In the genomic region with DNA sequence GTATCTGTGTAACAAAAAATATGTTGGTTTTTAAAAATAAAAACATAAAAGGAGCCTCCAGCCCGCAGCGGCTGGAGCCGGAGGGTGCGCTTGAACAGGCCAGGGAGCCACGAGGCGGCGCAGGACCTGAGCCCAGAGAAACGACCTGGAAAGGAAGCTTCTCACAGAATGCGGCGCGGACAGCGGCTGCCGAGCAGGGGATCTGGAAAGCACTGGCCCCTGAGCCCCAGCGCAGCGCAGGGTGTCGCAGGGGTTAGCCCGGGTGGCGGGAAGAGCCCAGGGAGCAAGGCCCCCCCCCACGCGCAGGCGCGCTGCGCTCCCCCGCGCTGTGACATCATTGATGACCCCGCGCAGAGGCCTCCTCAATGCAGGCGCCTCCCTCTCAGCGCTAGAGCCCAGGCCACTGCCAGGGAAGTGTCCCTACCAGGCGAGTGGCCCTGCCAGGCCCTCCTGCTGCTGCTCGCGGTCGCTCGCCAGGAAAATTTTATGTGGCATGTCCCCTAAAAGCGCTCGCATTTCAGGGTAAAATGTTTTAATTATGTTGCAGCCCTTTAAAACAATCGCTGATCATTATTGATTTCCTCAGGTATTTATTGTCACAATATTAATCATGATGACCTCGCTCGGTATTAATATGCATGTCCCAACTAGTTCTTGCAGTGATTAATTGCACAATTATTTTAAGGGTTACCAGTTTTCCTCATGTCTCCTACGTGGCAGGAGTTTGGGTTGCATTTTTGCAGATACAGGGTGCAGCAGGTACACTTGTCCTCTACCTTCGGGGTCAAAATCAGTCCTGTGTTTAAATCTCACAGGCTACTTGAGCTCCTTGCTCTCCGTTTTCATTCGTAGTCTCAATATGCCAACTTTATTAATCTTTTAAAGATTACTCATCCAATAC, we compare ENCODE assay signal across 1 cellular context.
A peak's percentile ranks its signal among the peaks of the same experiment; 100 is the strongest.
TF ChIP-seq lines count a peak whose summit lies in the region.

No MANE protein-coding gene starts in this region.

TF ChIP-seq in K562, 482 proteins besides CTCF, POLR2A, EP300 and RAD21 (continues in another document):
- TF ChIP-seq, protein P1, sequence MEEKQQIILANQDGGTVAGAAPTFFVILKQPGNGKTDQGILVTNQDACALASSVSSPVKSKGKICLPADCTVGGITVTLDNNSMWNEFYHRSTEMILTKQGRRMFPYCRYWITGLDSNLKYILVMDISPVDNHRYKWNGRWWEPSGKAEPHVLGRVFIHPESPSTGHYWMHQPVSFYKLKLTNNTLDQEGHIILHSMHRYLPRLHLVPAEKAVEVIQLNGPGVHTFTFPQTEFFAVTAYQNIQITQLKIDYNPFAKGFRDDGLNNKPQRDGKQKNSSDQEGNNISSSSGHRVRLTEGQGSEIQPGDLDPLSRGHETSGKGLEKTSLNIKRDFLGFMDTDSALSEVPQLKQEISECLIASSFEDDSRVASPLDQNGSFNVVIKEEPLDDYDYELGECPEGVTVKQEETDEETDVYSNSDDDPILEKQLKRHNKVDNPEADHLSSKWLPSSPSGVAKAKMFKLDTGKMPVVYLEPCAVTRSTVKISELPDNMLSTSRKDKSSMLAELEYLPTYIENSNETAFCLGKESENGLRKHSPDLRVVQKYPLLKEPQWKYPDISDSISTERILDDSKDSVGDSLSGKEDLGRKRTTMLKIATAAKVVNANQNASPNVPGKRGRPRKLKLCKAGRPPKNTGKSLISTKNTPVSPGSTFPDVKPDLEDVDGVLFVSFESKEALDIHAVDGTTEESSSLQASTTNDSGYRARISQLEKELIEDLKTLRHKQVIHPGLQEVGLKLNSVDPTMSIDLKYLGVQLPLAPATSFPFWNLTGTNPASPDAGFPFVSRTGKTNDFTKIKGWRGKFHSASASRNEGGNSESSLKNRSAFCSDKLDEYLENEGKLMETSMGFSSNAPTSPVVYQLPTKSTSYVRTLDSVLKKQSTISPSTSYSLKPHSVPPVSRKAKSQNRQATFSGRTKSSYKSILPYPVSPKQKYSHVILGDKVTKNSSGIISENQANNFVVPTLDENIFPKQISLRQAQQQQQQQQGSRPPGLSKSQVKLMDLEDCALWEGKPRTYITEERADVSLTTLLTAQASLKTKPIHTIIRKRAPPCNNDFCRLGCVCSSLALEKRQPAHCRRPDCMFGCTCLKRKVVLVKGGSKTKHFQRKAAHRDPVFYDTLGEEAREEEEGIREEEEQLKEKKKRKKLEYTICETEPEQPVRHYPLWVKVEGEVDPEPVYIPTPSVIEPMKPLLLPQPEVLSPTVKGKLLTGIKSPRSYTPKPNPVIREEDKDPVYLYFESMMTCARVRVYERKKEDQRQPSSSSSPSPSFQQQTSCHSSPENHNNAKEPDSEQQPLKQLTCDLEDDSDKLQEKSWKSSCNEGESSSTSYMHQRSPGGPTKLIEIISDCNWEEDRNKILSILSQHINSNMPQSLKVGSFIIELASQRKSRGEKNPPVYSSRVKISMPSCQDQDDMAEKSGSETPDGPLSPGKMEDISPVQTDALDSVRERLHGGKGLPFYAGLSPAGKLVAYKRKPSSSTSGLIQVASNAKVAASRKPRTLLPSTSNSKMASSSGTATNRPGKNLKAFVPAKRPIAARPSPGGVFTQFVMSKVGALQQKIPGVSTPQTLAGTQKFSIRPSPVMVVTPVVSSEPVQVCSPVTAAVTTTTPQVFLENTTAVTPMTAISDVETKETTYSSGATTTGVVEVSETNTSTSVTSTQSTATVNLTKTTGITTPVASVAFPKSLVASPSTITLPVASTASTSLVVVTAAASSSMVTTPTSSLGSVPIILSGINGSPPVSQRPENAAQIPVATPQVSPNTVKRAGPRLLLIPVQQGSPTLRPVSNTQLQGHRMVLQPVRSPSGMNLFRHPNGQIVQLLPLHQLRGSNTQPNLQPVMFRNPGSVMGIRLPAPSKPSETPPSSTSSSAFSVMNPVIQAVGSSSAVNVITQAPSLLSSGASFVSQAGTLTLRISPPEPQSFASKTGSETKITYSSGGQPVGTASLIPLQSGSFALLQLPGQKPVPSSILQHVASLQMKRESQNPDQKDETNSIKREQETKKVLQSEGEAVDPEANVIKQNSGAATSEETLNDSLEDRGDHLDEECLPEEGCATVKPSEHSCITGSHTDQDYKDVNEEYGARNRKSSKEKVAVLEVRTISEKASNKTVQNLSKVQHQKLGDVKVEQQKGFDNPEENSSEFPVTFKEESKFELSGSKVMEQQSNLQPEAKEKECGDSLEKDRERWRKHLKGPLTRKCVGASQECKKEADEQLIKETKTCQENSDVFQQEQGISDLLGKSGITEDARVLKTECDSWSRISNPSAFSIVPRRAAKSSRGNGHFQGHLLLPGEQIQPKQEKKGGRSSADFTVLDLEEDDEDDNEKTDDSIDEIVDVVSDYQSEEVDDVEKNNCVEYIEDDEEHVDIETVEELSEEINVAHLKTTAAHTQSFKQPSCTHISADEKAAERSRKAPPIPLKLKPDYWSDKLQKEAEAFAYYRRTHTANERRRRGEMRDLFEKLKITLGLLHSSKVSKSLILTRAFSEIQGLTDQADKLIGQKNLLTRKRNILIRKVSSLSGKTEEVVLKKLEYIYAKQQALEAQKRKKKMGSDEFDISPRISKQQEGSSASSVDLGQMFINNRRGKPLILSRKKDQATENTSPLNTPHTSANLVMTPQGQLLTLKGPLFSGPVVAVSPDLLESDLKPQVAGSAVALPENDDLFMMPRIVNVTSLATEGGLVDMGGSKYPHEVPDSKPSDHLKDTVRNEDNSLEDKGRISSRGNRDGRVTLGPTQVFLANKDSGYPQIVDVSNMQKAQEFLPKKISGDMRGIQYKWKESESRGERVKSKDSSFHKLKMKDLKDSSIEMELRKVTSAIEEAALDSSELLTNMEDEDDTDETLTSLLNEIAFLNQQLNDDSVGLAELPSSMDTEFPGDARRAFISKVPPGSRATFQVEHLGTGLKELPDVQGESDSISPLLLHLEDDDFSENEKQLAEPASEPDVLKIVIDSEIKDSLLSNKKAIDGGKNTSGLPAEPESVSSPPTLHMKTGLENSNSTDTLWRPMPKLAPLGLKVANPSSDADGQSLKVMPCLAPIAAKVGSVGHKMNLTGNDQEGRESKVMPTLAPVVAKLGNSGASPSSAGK (IDR thresholded peaks at IDR 0.05) = peak; percentile 77
- TF ChIP-seq DIDO1 (tag; IDR thresholded peaks at IDR 0.05; ENCODE audit: low read depth) (no peak), PRPF4 (IDR thresholded peaks at IDR 0.05; ENCODE audit: insufficient read depth, low read depth, low read length, poor library complexity, severe bottlenecking) (no peak), EHMT2 (IDR thresholded peaks at IDR 0.05) (no peak), ZNF76 (CRISPR knock-in tag; IDR thresholded peaks at IDR 0.05; ENCODE audit: borderline replicate concordance) (no peak), ZBTB7A (IDR thresholded peaks at IDR 0.05; ENCODE audit: borderline replicate concordance, control insufficient read depth, low read depth, low read length) (peak; percentile 66; the same call in 1 of the 2 replicates), TCF3 (CRISPR knock-in tag; IDR thresholded peaks at IDR 0.05) (no peak), ZBED1 (IDR thresholded peaks at IDR 0.05) (no peak), CC2D1A (IDR thresholded peaks at IDR 0.05) (no peak), NUFIP1 (IDR thresholded peaks at IDR 0.05; ENCODE audit: partially characterized antibody) (no peak), SAP30 (IDR thresholded peaks at IDR 0.05; ENCODE audit: borderline replicate concordance, insufficient read depth, low read depth, low read length, poor library complexity, severe bottlenecking) (no peak), SREBF2 (CRISPR knock-in tag; IDR thresholded peaks at IDR 0.05) (no peak), GABPA (tag; conservative IDR thresholded peaks at IDR 0.05; ENCODE audit: low read depth) (no peak), ZNF165 (CRISPR knock-in tag; IDR thresholded peaks at IDR 0.05; ENCODE audit: borderline replicate concordance) (no peak), ZBTB1 (CRISPR knock-in tag; IDR thresholded peaks at IDR 0.05; ENCODE audit: borderline replicate concordance, low read depth) (no peak), POLR2H (tag; IDR thresholded peaks at IDR 0.05; ENCODE audit: low read depth) (0 out of 2 replicates have a peak, but pooled peaks have one; percentile 26)
- TF ChIP-seq, protein P2, sequence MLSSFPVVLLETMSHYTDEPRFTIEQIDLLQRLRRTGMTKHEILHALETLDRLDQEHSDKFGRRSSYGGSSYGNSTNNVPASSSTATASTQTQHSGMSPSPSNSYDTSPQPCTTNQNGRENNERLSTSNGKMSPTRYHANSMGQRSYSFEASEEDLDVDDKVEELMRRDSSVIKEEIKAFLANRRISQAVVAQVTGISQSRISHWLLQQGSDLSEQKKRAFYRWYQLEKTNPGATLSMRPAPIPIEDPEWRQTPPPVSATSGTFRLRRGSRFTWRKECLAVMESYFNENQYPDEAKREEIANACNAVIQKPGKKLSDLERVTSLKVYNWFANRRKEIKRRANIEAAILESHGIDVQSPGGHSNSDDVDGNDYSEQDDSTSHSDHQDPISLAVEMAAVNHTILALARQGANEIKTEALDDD (IDR thresholded peaks at IDR 0.05) = no peak
- TF ChIP-seq, protein P3, sequence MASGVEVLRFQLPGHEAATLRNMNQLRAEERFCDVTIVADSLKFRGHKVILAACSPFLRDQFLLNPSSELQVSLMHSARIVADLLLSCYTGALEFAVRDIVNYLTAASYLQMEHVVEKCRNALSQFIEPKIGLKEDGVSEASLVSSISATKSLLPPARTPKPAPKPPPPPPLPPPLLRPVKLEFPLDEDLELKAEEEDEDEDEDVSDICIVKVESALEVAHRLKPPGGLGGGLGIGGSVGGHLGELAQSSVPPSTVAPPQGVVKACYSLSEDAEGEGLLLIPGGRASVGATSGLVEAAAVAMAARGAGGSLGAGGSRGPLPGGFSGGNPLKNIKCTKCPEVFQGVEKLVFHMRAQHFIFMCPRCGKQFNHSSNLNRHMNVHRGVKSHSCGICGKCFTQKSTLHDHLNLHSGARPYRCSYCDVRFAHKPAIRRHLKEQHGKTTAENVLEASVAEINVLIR (CRISPR knock-in tag; IDR thresholded peaks at IDR 0.05) = no peak
- TF ChIP-seq, protein P4, sequence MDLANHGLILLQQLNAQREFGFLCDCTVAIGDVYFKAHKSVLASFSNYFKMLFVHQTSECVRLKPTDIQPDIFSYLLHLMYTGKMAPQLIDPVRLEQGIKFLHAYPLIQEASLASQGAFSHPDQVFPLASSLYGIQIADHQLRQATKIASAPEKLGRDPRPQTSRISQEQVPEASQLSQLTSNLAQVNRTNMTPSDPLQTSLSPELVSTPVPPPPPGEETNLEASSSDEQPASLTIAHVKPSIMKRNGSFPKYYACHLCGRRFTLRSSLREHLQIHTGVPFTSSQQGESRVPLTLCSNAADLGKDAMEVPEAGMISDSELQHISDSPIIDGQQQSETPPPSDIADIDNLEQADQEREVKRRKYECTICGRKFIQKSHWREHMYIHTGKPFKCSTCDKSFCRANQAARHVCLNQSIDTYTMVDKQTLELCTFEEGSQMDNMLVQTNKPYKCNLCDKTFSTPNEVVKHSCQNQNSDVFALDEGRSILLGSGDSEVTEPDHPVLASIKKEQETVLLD (IDR thresholded peaks at IDR 0.05) = peak; percentile 49; the same call in 1 of the 2 replicates
- TF ChIP-seq, protein P5, sequence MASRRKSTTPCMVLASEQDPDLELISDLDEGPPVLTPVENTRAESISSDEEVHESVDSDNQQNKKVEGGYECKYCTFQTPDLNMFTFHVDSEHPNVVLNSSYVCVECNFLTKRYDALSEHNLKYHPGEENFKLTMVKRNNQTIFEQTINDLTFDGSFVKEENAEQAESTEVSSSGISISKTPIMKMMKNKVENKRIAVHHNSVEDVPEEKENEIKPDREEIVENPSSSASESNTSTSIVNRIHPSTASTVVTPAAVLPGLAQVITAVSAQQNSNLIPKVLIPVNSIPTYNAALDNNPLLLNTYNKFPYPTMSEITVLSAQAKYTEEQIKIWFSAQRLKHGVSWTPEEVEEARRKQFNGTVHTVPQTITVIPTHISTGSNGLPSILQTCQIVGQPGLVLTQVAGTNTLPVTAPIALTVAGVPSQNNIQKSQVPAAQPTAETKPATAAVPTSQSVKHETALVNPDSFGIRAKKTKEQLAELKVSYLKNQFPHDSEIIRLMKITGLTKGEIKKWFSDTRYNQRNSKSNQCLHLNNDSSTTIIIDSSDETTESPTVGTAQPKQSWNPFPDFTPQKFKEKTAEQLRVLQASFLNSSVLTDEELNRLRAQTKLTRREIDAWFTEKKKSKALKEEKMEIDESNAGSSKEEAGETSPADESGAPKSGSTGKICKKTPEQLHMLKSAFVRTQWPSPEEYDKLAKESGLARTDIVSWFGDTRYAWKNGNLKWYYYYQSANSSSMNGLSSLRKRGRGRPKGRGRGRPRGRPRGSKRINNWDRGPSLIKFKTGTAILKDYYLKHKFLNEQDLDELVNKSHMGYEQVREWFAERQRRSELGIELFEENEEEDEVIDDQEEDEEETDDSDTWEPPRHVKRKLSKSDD (conservative IDR thresholded peaks at IDR 0.05; ENCODE audit: low read length) = no peak
- TF ChIP-seq, protein P6, sequence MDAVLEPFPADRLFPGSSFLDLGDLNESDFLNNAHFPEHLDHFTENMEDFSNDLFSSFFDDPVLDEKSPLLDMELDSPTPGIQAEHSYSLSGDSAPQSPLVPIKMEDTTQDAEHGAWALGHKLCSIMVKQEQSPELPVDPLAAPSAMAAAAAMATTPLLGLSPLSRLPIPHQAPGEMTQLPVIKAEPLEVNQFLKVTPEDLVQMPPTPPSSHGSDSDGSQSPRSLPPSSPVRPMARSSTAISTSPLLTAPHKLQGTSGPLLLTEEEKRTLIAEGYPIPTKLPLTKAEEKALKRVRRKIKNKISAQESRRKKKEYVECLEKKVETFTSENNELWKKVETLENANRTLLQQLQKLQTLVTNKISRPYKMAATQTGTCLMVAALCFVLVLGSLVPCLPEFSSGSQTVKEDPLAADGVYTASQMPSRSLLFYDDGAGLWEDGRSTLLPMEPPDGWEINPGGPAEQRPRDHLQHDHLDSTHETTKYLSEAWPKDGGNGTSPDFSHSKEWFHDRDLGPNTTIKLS (IDR thresholded peaks at IDR 0.05; ENCODE audit: borderline replicate concordance, low read depth) = no peak
- TF ChIP-seq, protein P7, sequence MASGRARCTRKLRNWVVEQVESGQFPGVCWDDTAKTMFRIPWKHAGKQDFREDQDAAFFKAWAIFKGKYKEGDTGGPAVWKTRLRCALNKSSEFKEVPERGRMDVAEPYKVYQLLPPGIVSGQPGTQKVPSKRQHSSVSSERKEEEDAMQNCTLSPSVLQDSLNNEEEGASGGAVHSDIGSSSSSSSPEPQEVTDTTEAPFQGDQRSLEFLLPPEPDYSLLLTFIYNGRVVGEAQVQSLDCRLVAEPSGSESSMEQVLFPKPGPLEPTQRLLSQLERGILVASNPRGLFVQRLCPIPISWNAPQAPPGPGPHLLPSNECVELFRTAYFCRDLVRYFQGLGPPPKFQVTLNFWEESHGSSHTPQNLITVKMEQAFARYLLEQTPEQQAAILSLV (tag; IDR thresholded peaks at IDR 0.05) = no peak
